32 cellular contexts compared by ENCODE assay signal in genomic region chr3:161577662-161578061, GRCh38.
"Had no signal": no experiment of that assay in that cellular context is flagged by ENCODE, and none has a peak within 500 bp of the region (broad histone marks: within the 10 kb centered on the region; RNA-seq: fewer than 3 reads in every experiment).

No MANE protein-coding gene starts in this region.

- H3K4me3 Mint-ChIP-seq: activated CD4-positive, alpha-beta T cell treated with anti-CD3 and anti-CD28 coated beads for 36 hours; activated CD4-positive, alpha-beta T cell treated with anti-CD3 and anti-CD28 coated beads, Interleukin-2, amount 10 ng/mL, durations not matched to agents 7 days and 5 days; activated CD8-positive, alpha-beta T cell treated with anti-CD3 and anti-CD28 coated beads, Interleukin-2, amount 10 ng/mL, durations not matched to agents 7 days and 5 days; activated naive CD4-positive, alpha-beta T cell treated with anti-CD3 and anti-CD28 coated beads, Interleukin-2, amount 50 U/mL, for 24 hours; activated naive CD8-positive, alpha-beta T cell treated with anti-CD3 and anti-CD28 coated beads, Interleukin-2, amount 10 ng/mL, durations not matched to agents 7 days and 5 days; activated T-cell treated with anti-CD3 and anti-CD28 coated beads, Interleukin-2, amount 50 U/mL, for 24 hours; central memory CD8-positive, alpha-beta T cell; T-helper 1 cell treated with Interleukin-12 subunit alpha and Interleukin-12 subunit beta and Interleukin-4 antibody, amounts not matched to agents 30 μg/mL and 1 μg/mL, for 36 hours; T-helper 2 cell treated with Interferon-gamma antibody and Interleukin-4, amounts not matched to agents 5 μg/mL and 100 μg/mL, for 36 hours; WTC11 had no signal

- H3K27me3 ChIP-seq: ascending aorta, cardiac muscle cell had no signal

- H3K27ac ChIP-seq: ascending aorta, cardiac muscle cell had no signal

- H3K27ac Mint-ChIP-seq: activated CD4-positive, alpha-beta T cell treated with anti-CD3 and anti-CD28 coated beads for 36 hours; activated CD4-positive, alpha-beta T cell treated with anti-CD3 and anti-CD28 coated beads, Interleukin-2, amount 10 ng/mL, durations not matched to agents 7 days and 5 days; activated CD8-positive, alpha-beta T cell treated with anti-CD3 and anti-CD28 coated beads, Interleukin-2, amount 10 ng/mL, durations not matched to agents 7 days and 5 days; activated naive CD4-positive, alpha-beta T cell treated with anti-CD3 and anti-CD28 coated beads, Interleukin-2, amount 50 U/mL, for 24 hours; activated naive CD8-positive, alpha-beta T cell treated with anti-CD3 and anti-CD28 coated beads, Interleukin-2, amount 10 ng/mL, durations not matched to agents 7 days and 5 days; activated T-cell treated with anti-CD3 and anti-CD28 coated beads, Interleukin-2, amount 50 U/mL, for 24 hours; activated T-helper 2 cell treated with anti-CD3 and anti-CD28 coated beads, Interferon-gamma antibody, Interleukin-2, Interleukin-4, amounts not matched to agents 10 μg/mL and 5 μg/mL and 100 μg/mL, durations not matched to agents 14 hours and 24 hours and 36 hours; T-helper 1 cell treated with Interleukin-12 subunit alpha and Interleukin-12 subunit beta and Interleukin-4 antibody, amounts not matched to agents 30 μg/mL and 1 μg/mL, for 36 hours; T-helper 2 cell treated with Interferon-gamma antibody and Interleukin-4, amounts not matched to agents 5 μg/mL and 100 μg/mL, for 36 hours; WTC11 had no signal

- H3K4me3 ChIP-seq: ascending aorta, cardiac muscle cell had no signal

- H3K9me3 Mint-ChIP-seq: activated CD4-positive, alpha-beta T cell treated with anti-CD3 and anti-CD28 coated beads, Interleukin-2, amount 10 ng/mL, durations not matched to agents 7 days and 5 days; activated naive CD8-positive, alpha-beta T cell treated with anti-CD3 and anti-CD28 coated beads, Interleukin-2, amount 10 ng/mL, durations not matched to agents 7 days and 5 days; activated T-cell treated with anti-CD3 and anti-CD28 coated beads, Interleukin-2, amount 50 U/mL, for 24 hours; activated T-helper 2 cell treated with anti-CD3 and anti-CD28 coated beads, Interferon-gamma antibody, Interleukin-2, Interleukin-4, amounts not matched to agents 10 μg/mL and 5 μg/mL and 100 μg/mL, durations not matched to agents 14 hours and 24 hours and 36 hours; T-helper 1 cell treated with Interleukin-12 subunit alpha and Interleukin-12 subunit beta and Interleukin-4 antibody, amounts not matched to agents 30 μg/mL and 1 μg/mL, for 36 hours; T-helper 2 cell treated with Interferon-gamma antibody and Interleukin-4, amounts not matched to agents 5 μg/mL and 100 μg/mL, for 36 hours; WTC11 had no signal

- H3K4me1 Mint-ChIP-seq: activated CD4-positive, alpha-beta T cell treated with anti-CD3 and anti-CD28 coated beads for 36 hours; activated CD4-positive, alpha-beta T cell treated with anti-CD3 and anti-CD28 coated beads, Interleukin-2, amount 10 ng/mL, durations not matched to agents 7 days and 5 days; activated naive CD4-positive, alpha-beta T cell treated with anti-CD3 and anti-CD28 coated beads, Interleukin-2, amount 50 U/mL, for 24 hours; activated naive CD8-positive, alpha-beta T cell treated with anti-CD3 and anti-CD28 coated beads, Interleukin-2, amount 10 ng/mL, durations not matched to agents 7 days and 5 days; central memory CD8-positive, alpha-beta T cell had no signal

- DNase-seq: activated CD4-positive, alpha-beta T cell treated with anti-CD3 and anti-CD28 coated beads for 36 hours; activated CD4-positive, alpha-beta T cell treated with anti-CD3 and anti-CD28 coated beads, Interleukin-2, amount 10 ng/mL, durations not matched to agents 7 days and 5 days; activated CD4-positive, alpha-beta T cell treated with anti-CD3 and anti-CD28 coated beads, Interleukin-2, amount 50 U/mL, for 48 hours; activated CD8-positive, alpha-beta T cell treated with anti-CD3 and anti-CD28 coated beads, Interleukin-2, amount 10 ng/mL, durations not matched to agents 7 days and 5 days; activated gamma-delta T cell; activated naive CD4-positive, alpha-beta T cell treated with Interleukin-2 at 50 U/mL for 16 hours; activated naive CD8-positive, alpha-beta T cell treated with anti-CD3 and anti-CD28 coated beads, Interleukin-2, amount 10 ng/mL, durations not matched to agents 7 days and 5 days; activated T-cell treated with anti-CD3 and anti-CD28 coated beads, Interleukin-2, amount 50 U/mL, for 24 hours; amygdala; Kasumi-1; KG1; MM.1S; MV-4-11; NCI-H1092; NCI-H1436 treated with DMSO at 0.1 percent for 48 hours; NCI-H187; NCI-H2029 treated with DMSO at 0.1 percent for 48 hours; NCI-H2107; NCI-H345; NCI-H510A; NCI-H526; NK-92 treated with Interleukin-12 subunit alpha and Interleukin-12 subunit beta, amount 100 ng/mL, for 24 hours; Right ventricle myocardium superior had no signal

- H3K4me1 ChIP-seq: ascending aorta had no signal

- ATAC-seq: activated CD4-positive, alpha-beta T cell treated with anti-CD3 and anti-CD28 coated beads for 36 hours; activated CD4-positive, CD25-positive, alpha-beta regulatory T cell treated with anti-CD3 and anti-CD28 coated beads, Interleukin-2, amount 50 U/mL, for 24 hours; activated CD8-positive, alpha-beta T cell treated with anti-CD3 and anti-CD28 coated beads, Interleukin-2, amount 10 ng/mL, durations not matched to agents 7 days and 5 days; WTC11 had no signal

- H3K9me3 ChIP-seq: ascending aorta had no signal

- H3K27me3 Mint-ChIP-seq: activated CD4-positive, alpha-beta T cell treated with anti-CD3 and anti-CD28 coated beads for 36 hours; activated CD4-positive, alpha-beta T cell treated with anti-CD3 and anti-CD28 coated beads, Interleukin-2, amount 10 ng/mL, durations not matched to agents 7 days and 5 days; activated naive CD8-positive, alpha-beta T cell treated with anti-CD3 and anti-CD28 coated beads, Interleukin-2, amount 10 ng/mL, durations not matched to agents 7 days and 5 days; activated T-cell treated with anti-CD3 and anti-CD28 coated beads, Interleukin-2, amount 50 U/mL, for 24 hours; central memory CD8-positive, alpha-beta T cell had no signal

- H3K36me3 ChIP-seq: ascending aorta, cardiac muscle cell had no signal

- H3K36me3 Mint-ChIP-seq: activated naive CD4-positive, alpha-beta T cell treated with anti-CD3 and anti-CD28 coated beads, Interleukin-2, amount 50 U/mL, for 24 hours; activated naive CD8-positive, alpha-beta T cell treated with anti-CD3 and anti-CD28 coated beads, Interleukin-2, amount 10 ng/mL, durations not matched to agents 7 days and 5 days; WTC11 had no signal
